Comparison of ENCODE assay signal across 12 cellular contexts in genomic region chr11:66048525-66049313, GRCh38. TPM values are rescaled to one million over a fixed set of nuclear protein-coding genes. Genes with fewer than 3 reads are reported as not detected.
DNase-seq lines count a peak whose midpoint lies in the region; ATAC-seq and TF ChIP-seq lines count a peak whose summit lies in the region.
"Had no signal": no experiment of that assay in that cellular context is flagged by ENCODE, and none has a peak within 500 bp of the region (broad histone marks: within the 10 kb centered on the region; RNA-seq: fewer than 3 reads in every experiment).

Gene GAL3ST3 (minus strand): TSS chr11:66049161. CDS start chr11:66045415, 3,746 bp downstream.

- H3K4me1 Mint-ChIP-seq in H9 (peaks cover 38 to 52% of the 10 kb centered on the region in 2 experiments), brain (peaks cover 76% of the 10 kb centered on the region), MCF 10A (ENCODE audit: insufficient read depth, unreplicated experiment) (peaks cover 5% of the 10 kb centered on the region)
- peaks cover 25 to 50% (median 39%) of the 10 kb centered on the region in 7 donors for H3K4me1 Mint-ChIP-seq in naive thymus-derived CD4-positive, alpha-beta T cell

- no peak within 1 kb of the TSS for H2AK5ac ChIP-seq in H9 (ENCODE audit: insufficient read length, low read length)

- no TSS peak for BruUV-seq in MCF 10A (replicated peaks; lab: Mats Ljungman, UMichigan)

- peaks cover 6% of the 10 kb centered on the region; the same call in 1 of the 2 replicates for H3K4me1 ChIP-seq in H9 (ENCODE audit: insufficient read depth, low read length)
- H3K4me1 ChIP-seq in naive thymus-derived CD4-positive, alpha-beta T cell (ENCODE audit: control insufficient read depth in 2 of 2, insufficient read depth in 2 of 2, low read length in 2 of 2): peaks cover 14 to 23% of the 10 kb centered on the region in 2 donors
- peaks cover 11% of the 10 kb centered on the region for H3K4me1 ChIP-seq in SJCRH30

- H3K27me3 Mint-ChIP-seq in H9 (ENCODE audit: low read depth): no peaks in the 10 kb centered on the region; the same call in 1 of the 2 replicates
- H3K27me3 Mint-ChIP-seq in brain: peaks cover 16% of the 10 kb centered on the region
- peaks cover 0 to 13% (median 0%) of the 10 kb centered on the region in 5 donors for H3K27me3 Mint-ChIP-seq in naive thymus-derived CD4-positive, alpha-beta T cell
- H3K27me3 Mint-ChIP-seq in MCF 10A (ENCODE audit: insufficient read depth, unreplicated experiment): no peaks in the 10 kb centered on the region

- no peak within 1 kb of the TSS for H4K91ac ChIP-seq in H9 (ENCODE audit: insufficient read length, low read depth, low read length)

- peak within 1 kb of the TSS; percentile 74 for H3K4me2 ChIP-seq in H9 (ENCODE audit: insufficient read depth, insufficient read length, low read length)

- H2BK20ac ChIP-seq in H9 (ENCODE audit: low read depth, low read length, poor library complexity, severe bottlenecking): no peak within 1 kb of the TSS

- H3K27me3 ChIP-seq in AG04450 (ENCODE audit: control insufficient read depth, insufficient read depth, low read length): peaks cover 9% of the 10 kb centered on the region
- no peaks in the 10 kb centered on the region for H3K27me3 ChIP-seq in H9 (ENCODE audit: insufficient read depth, low read length)
- no peaks in the 10 kb centered on the region for H3K27me3 ChIP-seq in naive thymus-derived CD4-positive, alpha-beta T cell (ENCODE audit: control insufficient read depth in 2 of 2, insufficient read depth in 2 of 2, low read length in 2 of 2)
- peaks cover 5% of the 10 kb centered on the region; the same call in 1 of the 2 replicates for H3K27me3 ChIP-seq in SJCRH30

- peaks cover 13 to 26% (median 24%) of the 10 kb centered on the region in 3 experiments for H3K36me3 Mint-ChIP-seq in H9 (ENCODE audit: insufficient read depth in 1 of 3, low read depth in 3 of 3)
- H3K36me3 Mint-ChIP-seq in brain: peaks cover 23% of the 10 kb centered on the region
- H3K36me3 Mint-ChIP-seq in naive thymus-derived CD4-positive, alpha-beta T cell: peaks cover 0 to 10% (median 4%) of the 10 kb centered on the region in 5 donors
- H3K36me3 Mint-ChIP-seq in MCF 10A (ENCODE audit: insufficient read depth, unreplicated experiment): peaks cover 6% of the 10 kb centered on the region

- no peak for DNase-seq in AG04450 (ENCODE audit: low read depth, low spot score)
- DNase-seq in H9: peak; percentile 85
- DNase-seq in naive thymus-derived CD4-positive, alpha-beta T cell: no peak
- DNase-seq in stimulated activated CD4-positive, alpha-beta T cell treated with anti-CD3 and anti-CD28 coated beads, Interleukin-2, amount 100 ng/mL, for 24 hours: no peak
- no peak for DNase-seq in GM03348 (ENCODE audit: low spot score)
- DNase-seq in MCF 10A (ENCODE audit: unreplicated experiment): no peak
- DNase-seq in SJCRH30: no peak
- DNase-seq: NCI-H226, transverse colon had no signal

- no peak within 1 kb of the TSS for H3K4ac ChIP-seq in H9 (ENCODE audit: low read depth, low read length)

- no peak within 1 kb of the TSS for H3K23ac ChIP-seq in H9 (ENCODE audit: insufficient read length, low read depth, low read length)

- POLR2A ChIA-PET in AG04450 (lab: Yijun Ruan, JAX) (no interaction called here), MCF 10A (lab: Yijun Ruan, JAX) (interaction anchor here (1.4 kb wide), 1 partner anchor 46 kb away, joined by 5 read pairs; the partner anchor contains the start of gene BANF1)
- POLR2A ChIA-PET in naive thymus-derived CD4-positive, alpha-beta T cell (lab: Charles Lee): interaction anchor here (1.7 kb wide), 1 partner anchor 85 kb away, joined by 4 read pairs; no protein-coding TSS in a partner anchor

- no peaks in the 10 kb centered on the region for H3K9me3 Mint-ChIP-seq in H9
- no peaks in the 10 kb centered on the region for H3K9me3 Mint-ChIP-seq in brain
- H3K9me3 Mint-ChIP-seq in naive thymus-derived CD4-positive, alpha-beta T cell: peaks cover 0 to 2% (median 0%) of the 10 kb centered on the region in 11 donors
- no peaks in the 10 kb centered on the region for H3K9me3 Mint-ChIP-seq in MCF 10A (ENCODE audit: unreplicated experiment)

- H2BK12ac ChIP-seq in H9 (ENCODE audit: insufficient read length, low read depth, low read length): no peak within 1 kb of the TSS

- peak within 1 kb of the TSS in 1 of 3 experiments; percentile 77; a peak in 2 of 7 replicates for H3K27ac Mint-ChIP-seq in H9
- H3K27ac Mint-ChIP-seq in brain: peak within 1 kb of the TSS; percentile 70 to 99 (median 95)
- peak within 1 kb of the TSS in 4 of 9 donors; percentile 14 to 78 (median 38) for H3K27ac Mint-ChIP-seq in naive thymus-derived CD4-positive, alpha-beta T cell
- H3K27ac Mint-ChIP-seq in MCF 10A (ENCODE audit: low read depth, unreplicated experiment): no peak within 1 kb of the TSS

- H4K8ac ChIP-seq in H9 (replicated peaks; ENCODE audit: insufficient read length, low read depth, low read length): no peak within 1 kb of the TSS

- no CpG with 5 or more reads among the region's 40 CpGs for WGBS in H9 (ENCODE audit: extremely low coverage, insufficient read length, low lambda C conversion rate)

- no peak within 1 kb of the TSS for H2AFZ ChIP-seq in H9 (ENCODE audit: low read length)

- intact Hi-C loops in naive thymus-derived CD4-positive, alpha-beta T cell (cut with micrococcal nuclease): no loop called here
- intact Hi-C loops in MCF 10A (cut with micrococcal nuclease): no loop called here

- H3K9me3 ChIP-seq in AG04450 (ENCODE audit: control insufficient read depth, insufficient read depth, low read length) (peaks cover 4% of the 10 kb centered on the region; the same call in 1 of the 2 replicates), H9 (ENCODE audit: control insufficient read depth, low read depth, low read length) (no peaks in the 10 kb centered on the region), SJCRH30 (replicated peaks) (no peaks in the 10 kb centered on the region)
- no peaks in the 10 kb centered on the region for H3K9me3 ChIP-seq in naive thymus-derived CD4-positive, alpha-beta T cell (ENCODE audit: control insufficient read depth in 2 of 3, low read length in 3 of 3)
- H3K9me3 ChIP-seq: transverse colon had no signal

- no peak for TF ChIP-seq CTCF in AG04450 (IDR thresholded peaks at IDR 0.05; ENCODE audit: low read depth, low read length)
- TF ChIP-seq CTCF in H9 (conservative IDR thresholded peaks at IDR 0.05): peak; percentile 14; the same call in 1 of the 3 replicates
- TF ChIP-seq CTCF in brain (conservative IDR thresholded peaks at IDR 0.05): no peak
- no peak for TF ChIP-seq CTCF in MCF 10A (IDR thresholded peaks at IDR 0.05; ENCODE audit: unreplicated experiment)

- H4K5ac ChIP-seq in H9 (ENCODE audit: insufficient read length, low read depth, low read length): no peak within 1 kb of the TSS

- H3K56ac ChIP-seq in H9 (ENCODE audit: insufficient read length, low read depth, low read length): no peak within 1 kb of the TSS

- H3T11ph ChIP-seq in H9 (ENCODE audit: low read length): no peak within 1 kb of the TSS

- H3K36me3 ChIP-seq in naive thymus-derived CD4-positive, alpha-beta T cell (ENCODE audit: control insufficient read depth in 2 of 3, insufficient read depth in 3 of 3, low read length in 3 of 3): peaks cover 0 to 11% (median 0%) of the 10 kb centered on the region in 3 experiments
- H3K36me3 ChIP-seq in SJCRH30: peaks cover 5% of the 10 kb centered on the region; the same call in 1 of the 2 replicates
- H3K36me3 ChIP-seq: transverse colon had no signal

- peak within 1 kb of the TSS; percentile 40 for H3K9ac ChIP-seq in H9 (ENCODE audit: extremely low read depth, insufficient read length, low read length)

- H2BK15ac ChIP-seq in H9 (ENCODE audit: low read depth, low read length): no peak within 1 kb of the TSS

- H2BK5ac ChIP-seq in H9 (ENCODE audit: insufficient read length, low read length): no peak within 1 kb of the TSS

- H3K4me3 ChIP-seq in AG04450 (ENCODE audit: low read depth, low read length) (peak within 1 kb of the TSS; percentile 35), SJCRH30 (no peak within 1 kb of the TSS)
- H3K4me3 ChIP-seq in naive thymus-derived CD4-positive, alpha-beta T cell (ENCODE audit: low read length): no peak within 1 kb of the TSS
- H3K4me3 ChIP-seq: transverse colon had no signal

- H2BK120ac ChIP-seq in H9 (ENCODE audit: low read depth, low read length, poor library complexity, severe bottlenecking): no peak within 1 kb of the TSS

- ATAC-seq in naive thymus-derived CD4-positive, alpha-beta T cell: no peak

- H3K23me2 ChIP-seq in H9 (ENCODE audit: insufficient read length, low read depth, low read length, poor library complexity, severe bottlenecking): peaks cover 15% of the 10 kb centered on the region

- H3K4me3 Mint-ChIP-seq in H9: peak within 1 kb of the TSS; percentile 84 to 94
- peak within 1 kb of the TSS; percentile 87 to 95 (median 92) for H3K4me3 Mint-ChIP-seq in brain
- peak within 1 kb of the TSS in 9 of 10 donors; percentile 21 to 74 (median 42) for H3K4me3 Mint-ChIP-seq in naive thymus-derived CD4-positive, alpha-beta T cell
- H3K4me3 Mint-ChIP-seq in MCF 10A (ENCODE audit: unreplicated experiment): no peak within 1 kb of the TSS

- peaks cover 3% of the 10 kb centered on the region for H4K20me1 ChIP-seq in H9 (ENCODE audit: control insufficient read depth, insufficient read depth, insufficient read length)

- H3K79me2 ChIP-seq in H9 (ENCODE audit: insufficient read depth, low read length): peaks cover 12% of the 10 kb centered on the region; the same call in 1 of the 2 replicates

- peaks cover 7% of the 10 kb centered on the region for H3K79me1 ChIP-seq in H9 (ENCODE audit: insufficient read depth, low read depth, low read length, poor library complexity, severe bottlenecking)

- H3K18ac ChIP-seq in H9 (ENCODE audit: insufficient read length, low read depth, low read length): no peak within 1 kb of the TSS

- H3K14ac ChIP-seq in H9 (ENCODE audit: insufficient read depth, low read length): no peak within 1 kb of the TSS; the same call in 1 of the 2 replicates

- CTCF ChIA-PET in AG04450 (lab: Charles Lee): interaction anchor here (0.6 to 7.0 kb wide), 3 partner anchors 19 to 161 kb away, joined by 7 to 35 read pairs (median 7); partner anchors contain the start of gene FIBP
- CTCF ChIA-PET in naive thymus-derived CD4-positive, alpha-beta T cell (lab: Charles Lee): interaction anchor here (0.5 to 0.7 kb wide), 2 partner anchors 54 to 86 kb away, joined by 3 read pairs; no protein-coding TSS in a partner anchor
- CTCF ChIA-PET in MCF 10A (lab: Yijun Ruan, JAX): interaction anchor here (0.7 to 1.0 kb wide), 3 partner anchors 19 to 88 kb away, joined by 3 to 4 read pairs (median 3); no protein-coding TSS in a partner anchor

- H3K27ac ChIP-seq in AG04450 (ENCODE audit: low read depth, low read length) (no peak within 1 kb of the TSS), H9 (ENCODE audit: insufficient read length, low read depth, low read length) (no peak within 1 kb of the TSS), SJCRH30 (no peak within 1 kb of the TSS)
- H3K27ac ChIP-seq in naive thymus-derived CD4-positive, alpha-beta T cell (ENCODE audit: low read depth, low read length): no peak within 1 kb of the TSS
- H3K27ac ChIP-seq: transverse colon had no signal

RNA-seq across cellular contexts. Expression of gene GAL3ST3, which starts in this region (rescaled TPM):
- 0.09 and 0.11 TPM in 2 replicates for polyA plus RNA-seq in AG04450 (2011; rRNA removed)
- polyA minus RNA-seq in AG04450 (2011; rRNA and poly(A)+ RNA removed): not detected in 2 replicates
- total RNA-seq in H9 (2021): 17.2 and 19.8 TPM in 2 replicates
- polyA plus RNA-seq in brain (ENCODE audit: insufficient read depth, low read depth, low replicate concordance): 3.7 TPM
- not detected for total RNA-seq in naive thymus-derived CD4-positive, alpha-beta T cell
- not detected for polyA plus RNA-seq in naive thymus-derived CD4-positive, alpha-beta T cell
- not detected in 2 replicates for total RNA-seq in MCF 10A (2022)
- not detected in 2 replicates for total RNA-seq in SJCRH30 (2014; rRNA removed; shearing (Covaris generic))
- total RNA-seq: liver; T-helper 1 cell treated with Interleukin-12 subunit alpha and Interleukin-12 subunit beta and Interleukin-4 antibody, amounts not matched to agents 30 ng/mL and 1 ng/mL, for 36 hours; transverse colon had no signal
- polyA plus RNA-seq: liver had no signal

Comparison
In these comparisons a context has a peak if more than half of its experiments do, and no peak if none do; other contexts are left out.
1. RNA of gene GAL3ST3 (total RNA-seq): 17.2 to 19.8 TPM in H9; not detected in naive thymus-derived CD4-positive, alpha-beta T cell, not detected in MCF 10A and not detected in SJCRH30; every median in the first group is over 10 times any median in the second.